In the genomic region with DNA sequence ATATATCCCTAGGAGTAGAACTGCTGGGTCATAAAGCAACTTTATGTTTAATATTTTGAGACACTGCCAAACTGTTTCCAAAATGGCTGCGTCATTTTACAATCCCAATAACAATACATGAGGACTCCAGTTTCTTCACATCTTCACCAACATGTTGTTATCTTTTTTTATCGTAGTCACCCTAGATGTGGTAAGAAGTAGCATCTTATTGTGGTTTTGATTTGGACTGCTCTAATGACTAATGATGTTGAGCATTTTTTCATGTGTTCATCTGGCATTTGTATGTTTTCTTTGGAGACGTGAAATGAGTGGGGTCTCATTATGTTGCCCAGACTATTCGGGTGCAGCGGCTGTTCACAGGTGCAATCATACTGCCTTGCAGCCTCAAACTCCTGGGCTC, we compare ENCODE assay signal across 16 cellular contexts.
DNase-seq lines count a peak whose midpoint lies in the region; ATAC-seq and TF ChIP-seq lines count a peak whose summit lies in the region.
"Had no signal": no experiment of that assay in that cellular context is flagged by ENCODE, and none has a peak within 500 bp of the region (broad histone marks: within the 10 kb centered on the region; RNA-seq: fewer than 3 reads in every experiment).

No MANE protein-coding gene starts in this region.

- H3K4me1 ChIP-seq in mesenchymal stem cell (ENCODE audit: control insufficient read depth, insufficient read depth, low read depth, low read length) (peaks cover 4% of the 10 kb centered on the region), endodermal cell (ENCODE audit: control insufficient read depth, insufficient read depth, low read length) (no peaks in the 10 kb centered on the region)

- no peak for ATAC-seq in GM18505 (IDR thresholded peaks at IDR 0.05; ENCODE audit: unreplicated experiment)
- ATAC-seq: HCT116 had no signal

- H3K36me3 Mint-ChIP-seq in endodermal cell (ENCODE audit: low read depth): peaks cover 16% of the 10 kb centered on the region

- no peak overlapping the region for H2AFZ ChIP-seq in mesenchymal stem cell (ENCODE audit: low read depth, low read length)

- H4K91ac ChIP-seq in mesenchymal stem cell (ENCODE audit: low read length): no peak overlapping the region

- H3K27me3 ChIP-seq in mesenchymal stem cell (ENCODE audit: control insufficient read depth in 1 of 2, insufficient read depth in 1 of 2, low read length in 2 of 2): no peaks in the 10 kb centered on the region
- H3K27me3 ChIP-seq in endodermal cell (ENCODE audit: control insufficient read depth, insufficient read depth, low read length, poor library complexity, severe bottlenecking): no peaks in the 10 kb centered on the region

- TF ChIP-seq POLR2A in GM18505 (IDR thresholded peaks at IDR 0.05; ENCODE audit: borderline replicate concordance, extremely low read depth, insufficient read depth, insufficient read length): no peak

- H3K4me2 ChIP-seq in mesenchymal stem cell (ENCODE audit: low read length, poor library complexity, severe bottlenecking): no peak overlapping the region

- H3K9ac ChIP-seq in mesenchymal stem cell (ENCODE audit: low read length) (no peak overlapping the region), endodermal cell (ENCODE audit: extremely low read depth, low read length, poor library complexity, severe bottlenecking) (no peak overlapping the region)

- no peak overlapping the region for H3K23ac ChIP-seq in mesenchymal stem cell (ENCODE audit: low read length in 2 of 2)

- peaks cover 19% of the 10 kb centered on the region for H3K79me1 ChIP-seq in mesenchymal stem cell (replicated peaks; ENCODE audit: low read length, poor library complexity, severe bottlenecking)

- no peak overlapping the region for H3K18ac ChIP-seq in mesenchymal stem cell (ENCODE audit: low read depth in 1 of 2, low read length in 2 of 2)

- 94% methylated on average over 5 of the region's 5 CpGs for WGBS in mesenchymal stem cell
- WGBS in endodermal cell (ENCODE audit: insufficient coverage in 1 of 2, insufficient read length in 1 of 2), 2 experiments: 97 to 98% methylated on average over 3 to 5 of the region's 5 CpGs

- peak; percentile 37 for DNase-seq in EH (ENCODE audit: low read depth)
- peak; percentile 23 for DNase-seq in M059J (ENCODE audit: low read depth)
- peak; percentile 44 for DNase-seq in choroid plexus epithelial cell (ENCODE audit: low read depth)
- peak; percentile 22 for DNase-seq in mesenchymal stem cell
- DNase-seq in endodermal cell: no peak
- DNase-seq in iPS-NIHi7 (ENCODE audit: extremely low spot score): no peak
- DNase-seq in NCI-H128 (lab: John Stamatoyannopoulos, UW; ENCODE audit: unreplicated experiment): no peak
- DNase-seq: C1 segment of cervical spinal cord, DMS 273 treated with DMSO at 0.1 percent for 48 hours, KBM-7, NCI-H1092 treated with DMSO at 0.1 percent for 48 hours, NCI-H1694, NCI-H510A treated with DMSO at 0.1 percent for 48 hours, NCI-H82 had no signal

- H3K9me3 ChIP-seq in mesenchymal stem cell (ENCODE audit: control insufficient read depth, low read length): no peaks in the 10 kb centered on the region
- no peaks in the 10 kb centered on the region for H3K9me3 ChIP-seq in endodermal cell (ENCODE audit: control insufficient read depth, low read length)

- H3K4me3 ChIP-seq in choroid plexus epithelial cell (ENCODE audit: low read depth, low read length) (no peak overlapping the region), mesenchymal stem cell (ENCODE audit: insufficient read depth in 1 of 2, low read depth in 1 of 2, low read length in 2 of 2) (no peak overlapping the region), endodermal cell (ENCODE audit: low read length) (no peak overlapping the region)

- H3K27ac ChIP-seq in mesenchymal stem cell (ENCODE audit: low read length, poor library complexity, severe bottlenecking) (no peak overlapping the region), endodermal cell (ENCODE audit: low read depth, low read length) (no peak overlapping the region)

- TF ChIP-seq CTCF in choroid plexus epithelial cell (conservative IDR thresholded peaks at IDR 0.05; ENCODE audit: low read depth, low read length): no peak
- no peak for TF ChIP-seq CTCF in endodermal cell (conservative IDR thresholded peaks at IDR 0.05)

- no peak overlapping the region for H2AK5ac ChIP-seq in mesenchymal stem cell (ENCODE audit: low read length, severe bottlenecking)

- no peak overlapping the region for H3K4me3 Mint-ChIP-seq in endodermal cell

- no peak overlapping the region for H2BK12ac ChIP-seq in mesenchymal stem cell (ENCODE audit: low read length in 2 of 2)

- no peaks in the 10 kb centered on the region for H3K4me1 Mint-ChIP-seq in endodermal cell

- H2BK120ac ChIP-seq in mesenchymal stem cell (ENCODE audit: low read depth, low read length): no peak overlapping the region

- H3K27me3 Mint-ChIP-seq in endodermal cell (ENCODE audit: insufficient read depth): no peaks in the 10 kb centered on the region

- no peak overlapping the region for H4K8ac ChIP-seq in mesenchymal stem cell (ENCODE audit: low read length)

- no peak overlapping the region for H3K14ac ChIP-seq in mesenchymal stem cell (ENCODE audit: low read length in 2 of 2)

- H3K27ac Mint-ChIP-seq in endodermal cell: no peak overlapping the region

- no peak overlapping the region for H2BK5ac ChIP-seq in mesenchymal stem cell (ENCODE audit: low read depth, low read length, poor library complexity, severe bottlenecking)

- H2BK15ac ChIP-seq in mesenchymal stem cell (ENCODE audit: low read depth, poor library complexity, severe bottlenecking): no peak overlapping the region

- H3K4ac ChIP-seq in mesenchymal stem cell (ENCODE audit: low read depth in 1 of 2, low read length in 2 of 2): no peak overlapping the region

- H3K9me3 Mint-ChIP-seq in endodermal cell: no peaks in the 10 kb centered on the region

- H3K36me3 ChIP-seq in mesenchymal stem cell (ENCODE audit: control insufficient read depth in 1 of 2, insufficient read depth in 2 of 2, low read depth in 1 of 2, low read length in 2 of 2): peaks cover 0 to 12% of the 10 kb centered on the region in 2 experiments
- H3K36me3 ChIP-seq in endodermal cell (ENCODE audit: control insufficient read depth, insufficient read depth, low read length): peaks cover 18% of the 10 kb centered on the region

Comparison
In these comparisons a context has a peak if more than half of its experiments do, and no peak if none do; other contexts are left out.
1. DNase-seq: peak in EH (single experiment), M059J (single experiment), choroid plexus epithelial cell (single experiment) and mesenchymal stem cell (single experiment); none in endodermal cell (single experiment), iPS-NIHi7 (single experiment) and NCI-H128 (single experiment).